Comparison of ENCODE assay signal across 9 cellular contexts in the genomic region with DNA sequence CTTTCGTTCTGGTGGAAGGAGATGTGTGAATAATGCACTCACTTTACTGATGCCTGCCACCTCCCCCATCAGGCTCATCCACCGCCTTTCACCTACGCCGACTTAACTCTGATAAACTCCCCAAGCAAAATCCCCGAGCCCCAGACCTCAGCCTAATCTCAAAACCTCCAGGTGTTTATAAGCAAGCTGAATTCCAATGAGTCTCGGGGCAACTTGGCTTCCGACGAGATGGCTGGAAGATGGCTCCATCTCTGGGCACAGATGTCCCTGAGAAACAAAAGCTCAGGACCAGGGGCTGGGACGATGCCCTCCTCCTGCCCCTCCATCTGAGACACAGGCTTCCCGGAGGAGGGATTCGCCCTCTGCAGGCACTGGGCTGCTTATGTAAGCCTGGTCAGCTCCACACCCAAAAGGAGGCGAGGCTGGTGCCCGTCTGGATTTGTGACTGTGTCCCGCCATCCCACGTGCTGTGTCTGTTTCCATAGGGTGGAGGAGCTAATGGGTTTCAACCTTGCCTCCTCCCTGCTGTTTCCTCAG.
DNase-seq lines count a peak whose midpoint lies in the region; ATAC-seq and TF ChIP-seq lines count a peak whose summit lies in the region.
"Had no signal": no experiment of that assay in that cellular context is flagged by ENCODE, and none has a peak within 500 bp of the region (broad histone marks: within the 10 kb centered on the region; RNA-seq: fewer than 3 reads in every experiment).

No MANE protein-coding gene starts in this region.

- DNase-seq in D341Med (ENCODE audit: low spot score) (peak; percentile 71), SK-N-MC (ENCODE audit: low read depth, low spot score) (no peak), Right ventricle myocardium inferior (ENCODE audit: missing footprints) (peak; percentile 63), gastrocnemius medialis (no peak), HT-29 (ENCODE audit: low spot score) (no peak), foreskin keratinocyte (no peak)
- DNase-seq: effector CD4-positive, alpha-beta T cell had no signal

- no peak for TF ChIP-seq POLR2A in gastrocnemius medialis (IDR thresholded peaks at IDR 0.05)

- H3K27me3 ChIP-seq in neuron (ENCODE audit: insufficient read depth, low read length) = no peaks in the 10 kb centered on the region
- H3K27me3 ChIP-seq in gastrocnemius medialis = no peaks in the 10 kb centered on the region
- H3K27me3 ChIP-seq in foreskin keratinocyte = peaks cover 48% of the 10 kb centered on the region

- H3K4me3 ChIP-seq in SK-N-MC (peak overlapping the region; percentile 67; the same call in 1 of the 2 replicates), neuron (ENCODE audit: low read length) (peak overlapping the region; percentile 47), gastrocnemius medialis (peak overlapping the region in 1 of 4 donors; percentile 33)

- H3K4me1 ChIP-seq in neuron (ENCODE audit: insufficient read depth, low read length) (peaks cover 25% of the 10 kb centered on the region), gastrocnemius medialis (peaks cover 9 to 13% of the 10 kb centered on the region in 2 donors), foreskin keratinocyte (no peaks in the 10 kb centered on the region)

- in situ Hi-C loops in gastrocnemius medialis (cut with MboI; ENCODE audit: low sequenced_read_pairs in 4 of 4) = loop anchor here in 1 of 4 donors (25.0 kb wide), 1 partner anchor 90 kb away; no protein-coding TSS in a partner anchor

- no peaks in the 10 kb centered on the region for H3K36me3 ChIP-seq in SK-N-MC (ENCODE audit: insufficient read depth, low read length)
- H3K36me3 ChIP-seq in neuron (ENCODE audit: insufficient read depth, low read length) = no peaks in the 10 kb centered on the region
- no peaks in the 10 kb centered on the region for H3K36me3 ChIP-seq in gastrocnemius medialis

- intact Hi-C loops in Right ventricle myocardium inferior (cut with DNase I) = no loop called here
- intact Hi-C loops in gastrocnemius medialis (cut with DNase I; ENCODE audit: low total_unique reads) = no loop called here

- H3K27ac ChIP-seq in SK-N-MC = no peak overlapping the region
- no peak overlapping the region for H3K27ac ChIP-seq in gastrocnemius medialis
- no peak overlapping the region for H3K27ac ChIP-seq in foreskin keratinocyte

- no peak for TF ChIP-seq CTCF in gastrocnemius medialis (IDR thresholded peaks at IDR 0.05 in 4 of 5, conservative IDR thresholded peaks at IDR 0.05 in 1 of 5)
- no peak for TF ChIP-seq CTCF in foreskin keratinocyte (conservative IDR thresholded peaks at IDR 0.05)

- H3K9me3 ChIP-seq in SK-N-MC (ENCODE audit: low read depth, low read length) (no peaks in the 10 kb centered on the region), neuron (ENCODE audit: low read length) (no peaks in the 10 kb centered on the region), gastrocnemius medialis (no peaks in the 10 kb centered on the region)

- H2AFZ ChIP-seq in neuron (ENCODE audit: low read depth, low read length) = no peak overlapping the region

- H3K9ac ChIP-seq in SK-N-MC (ENCODE audit: insufficient read length) = no peak overlapping the region

- ATAC-seq in Right ventricle myocardium inferior (no peak), gastrocnemius medialis (no peak), foreskin keratinocyte (no peak), HG03175 (IDR thresholded peaks at IDR 0.05; ENCODE audit: unreplicated experiment) (no peak)

Comparison
In these comparisons a context has a peak if more than half of its experiments do, and no peak if none do; other contexts are left out.
1. DNase-seq: peak in D341Med (single experiment) and Right ventricle myocardium inferior (single experiment); none in SK-N-MC (single experiment), gastrocnemius medialis (0 of 2), HT-29 (single experiment) and foreskin keratinocyte (0 of 2).